Comparison of ENCODE assay signal across 35 cellular contexts in the genomic region with DNA sequence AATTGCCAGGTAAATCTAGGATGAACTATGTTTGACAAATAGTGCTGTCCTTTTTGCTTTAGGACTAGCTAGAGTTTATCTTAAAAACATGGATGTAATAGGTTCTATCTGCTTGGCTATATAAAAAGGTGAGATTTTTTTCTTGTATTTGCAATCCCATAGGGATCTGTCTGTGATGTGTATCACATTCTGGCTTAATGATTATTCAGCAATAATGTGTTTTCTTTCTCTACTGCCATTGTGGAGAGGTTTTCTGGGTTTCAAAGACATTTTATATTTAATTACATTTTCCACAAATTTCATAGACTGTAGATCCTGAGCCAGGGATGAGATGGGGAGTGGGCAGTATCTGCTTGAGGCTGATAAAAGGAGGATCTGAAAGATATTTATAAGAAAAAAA.
"Had no signal": no experiment of that assay in that cellular context is flagged by ENCODE, and none has a peak within 500 bp of the region (broad histone marks: within the 10 kb centered on the region; RNA-seq: fewer than 3 reads in every experiment).

No MANE protein-coding gene starts in this region.

- DNase-seq: Karpas-422, Kasumi-1, MG63, MM.1S, MV-4-11, NCI-H1048, NCI-H1092, NCI-H1092 treated with DMSO at 0.1 percent for 48 hours, NCI-H1105, NCI-H1105 treated with DMSO at 0.1 percent for 48 hours, NCI-H1417, NCI-H1417 treated with DMSO at 0.1 percent for 48 hours, NCI-H1436, NCI-H1436 treated with DMSO at 0.1 percent for 48 hours, NCI-H146, NCI-H1694, NCI-H1694 treated with DMSO at 0.1 percent for 48 hours, NCI-H187, NCI-H187 treated with DMSO at 0.1 percent for 48 hours, NCI-H1930, NCI-H2029, NCI-H2029 treated with DMSO at 0.1 percent for 48 hours, NCI-H2081, NCI-H2081 treated with DMSO at 0.1 percent for 48 hours, NCI-H2107, NCI-H2171, NCI-H2171 treated with DMSO at 0.1 percent for 48 hours, NCI-H2227 treated with DMSO at 0.1 percent for 48 hours, NCI-H226, NCI-H345, NCI-H446, NCI-H446 treated with DMSO at 0.1 percent for 48 hours, NCI-H510A, NCI-H510A treated with DMSO at 0.1 percent for 48 hours, NCI-H524 had no signal

- H3K9me3 ChIP-seq: MG63 had no signal

- H3K36me3 ChIP-seq: MG63 had no signal

- H3K4me3 ChIP-seq: MG63 had no signal

- H3K27me3 ChIP-seq: MG63 had no signal
